ENCODE assay signal across 8 cellular contexts in the genomic region with DNA sequence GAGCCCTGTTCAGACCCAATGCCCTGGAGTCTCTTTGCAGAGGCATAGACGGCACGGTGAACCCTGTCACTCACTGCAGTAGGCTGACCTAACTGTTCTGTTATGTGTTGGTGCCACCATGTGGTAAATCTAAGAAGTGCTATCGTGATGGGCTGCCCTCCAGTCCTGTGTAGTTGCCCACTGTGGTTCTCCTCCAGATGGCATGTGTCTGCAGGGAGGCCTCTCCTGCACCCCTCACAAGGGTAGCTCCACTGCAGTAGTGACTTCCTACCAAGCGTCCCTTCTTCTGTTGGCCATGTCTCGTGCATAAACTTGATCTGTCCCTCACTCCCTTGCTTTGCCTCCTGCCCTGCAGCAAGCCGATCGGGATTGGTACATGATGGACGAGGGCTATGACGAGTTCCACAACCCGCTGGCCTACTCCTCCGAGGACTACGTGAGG. TPM values are rescaled to one million over a fixed set of nuclear protein-coding genes. Genes with fewer than 3 reads are reported as not detected.
DNase-seq lines count a peak whose midpoint lies in the region; ATAC-seq and TF ChIP-seq lines count a peak whose summit lies in the region.

No MANE protein-coding gene starts in this region.

- H3K27me3 ChIP-seq in neutrophil, result no peaks in the 10 kb centered on the region

- peak; percentile 70 for ATAC-seq in GM18498 (IDR thresholded peaks at IDR 0.05; ENCODE audit: unreplicated experiment)
- peak; percentile 53 for ATAC-seq in HG03039 (IDR thresholded peaks at IDR 0.05; ENCODE audit: unreplicated experiment)
- no peak for ATAC-seq in HG03571 (IDR thresholded peaks at IDR 0.05; ENCODE audit: unreplicated experiment)

- H3K4me3 ChIP-seq in fibroblast of pulmonary artery (replicated peaks; ENCODE audit: low read depth, low read length) (no peak overlapping the region), neutrophil (ENCODE audit: low read depth in 1 of 2, low read length in 1 of 2) (no peak overlapping the region)

- no peak overlapping the region for H3K27ac ChIP-seq in neutrophil

- peak; percentile 59 for TF ChIP-seq CTCF in fibroblast of pulmonary artery (IDR thresholded peaks at IDR 0.05; ENCODE audit: low read length, missing control alignments)
- TF ChIP-seq CTCF in neutrophil (IDR thresholded peaks at IDR 0.05), result peak; percentile 46

- peaks cover 7 to 11% of the 10 kb centered on the region in 2 experiments for H3K4me1 ChIP-seq in neutrophil (ENCODE audit: control insufficient read depth in 1 of 2, insufficient read depth in 1 of 2, low read depth in 1 of 2, low read length in 1 of 2)

- DNase-seq in AG08395 (ENCODE audit: low spot score) (peak; percentile 74), NCI-H460 (ENCODE audit: extremely low read depth, low read depth) (peak; percentile 49), fibroblast of pulmonary artery (ENCODE audit: low read depth) (peak; percentile 72)
- peak; percentile 10 for DNase-seq in activated CD8-positive, alpha-beta memory T cell treated with anti-CD3 and anti-CD28 coated beads, Interleukin-2, amount 50 U/mL, for 24 hours (ENCODE audit: extremely low read depth)

- H3K36me3 ChIP-seq in neutrophil, result peaks cover 85% of the 10 kb centered on the region

- H3K9me3 ChIP-seq in neutrophil, result no peaks in the 10 kb centered on the region

RNA-seq across cellular contexts. Expression of gene DHX38, which starts 5.8 kb away (rescaled TPM):
- 24.6 and 33.6 TPM in 2 replicates for total RNA-seq in NCI-H460 (2014; rRNA removed; shearing (Covaris generic))
- polyA plus RNA-seq in NCI-H460 (2014; cell fraction: nucleus; rRNA removed), result 61.8 and 74.4 TPM in 2 replicates

RNA-seq across cellular contexts. Expression of gene TXNL4B, which starts 6.0 kb away (rescaled TPM):
- total RNA-seq in NCI-H460 (2014; rRNA removed; shearing (Covaris generic)), result 15.1 and 16.5 TPM in 2 replicates
- 9.0 and 11.2 TPM in 2 replicates for polyA plus RNA-seq in NCI-H460 (2014; cell fraction: nucleus; rRNA removed)

RNA-seq across cellular contexts. Expression of gene HPR, which starts 36.4 kb away (rescaled TPM):
- not detected in 2 replicates for total RNA-seq in NCI-H460 (2014; rRNA removed; shearing (Covaris generic))
- polyA plus RNA-seq in NCI-H460 (2014; cell fraction: nucleus; rRNA removed), result not detected in 2 replicates

RNA-seq across cellular contexts. Expression of gene HP, which starts 45.1 kb away (rescaled TPM):
- total RNA-seq in NCI-H460 (2014; rRNA removed; shearing (Covaris generic)), result not detected in 2 replicates
- polyA plus RNA-seq in NCI-H460 (2014; cell fraction: nucleus; rRNA removed), result not detected in 2 replicates

Comparison
In these comparisons a context has a peak if more than half of its experiments do, and no peak if none do; other contexts are left out.
1. DNase-seq: peak in every context shown above with its lines; median percentile 74 in AG08395; 72 in fibroblast of pulmonary artery; 49 in NCI-H460; 10 in activated CD8-positive, alpha-beta memory T cell treated with anti-CD3 and anti-CD28 coated beads, Interleukin-2, amount 50 U/mL, for 24 hours.